In genomic region chrX:2588049-2588448, GRCh38 we compare ENCODE assay signal across 28 cellular contexts.
"Had no signal": no experiment of that assay in that cellular context is flagged by ENCODE, and none has a peak within 500 bp of the region (broad histone marks: within the 10 kb centered on the region; RNA-seq: fewer than 3 reads in every experiment).

No MANE protein-coding gene starts in this region.

- FAIRE-seq: colon, endometrium, endothelial cell of umbilical vein, frontal cortex had no signal

- DNase-seq: colonic mucosa; cortex of kidney; dermis blood vessel endothelial cell; dorsolateral prefrontal cortex; effector CD4-positive, alpha-beta T cell; effector CD8-positive, alpha-beta T cell; effector memory CD4-positive, alpha-beta T cell; effector memory CD8-positive, alpha-beta T cell; endodermal cell; erythroblast; esophagus squamous epithelium; foreskin fibroblast; foreskin keratinocyte; foreskin melanocyte; gastrocnemius medialis; glutamatergic neuron; head of caudate nucleus; heart left ventricle; heart right ventricle had no signal

- H3K27ac ChIP-seq: colonic mucosa, coronary artery, dorsolateral prefrontal cortex, esophagus muscularis mucosa, esophagus squamous epithelium, gastrocnemius medialis, gastroesophageal sphincter, heart left ventricle, heart right ventricle had no signal

- ATAC-seq: effector memory CD8-positive, alpha-beta T cell; esophagus mucosa; foreskin keratinocyte; gastrocnemius medialis; gastroesophageal sphincter; heart left ventricle; heart right ventricle had no signal

- H3K4me1 ChIP-seq: colonic mucosa, gastrocnemius medialis had no signal

- H3K4me3 Mint-ChIP-seq: dendritic cell treated with granulocyte-macrophage colony-stimulating factor and Interleukin-4, amounts not matched to agents 40 ng/mL and 50 ng/mL, for 4 days; effector memory CD8-positive, alpha-beta T cell; endodermal cell had no signal

- H3K9me3 ChIP-seq: colonic mucosa, esophagus muscularis mucosa, esophagus squamous epithelium, gastrocnemius medialis, gastroesophageal sphincter, heart left ventricle, heart right ventricle had no signal

- H3K9me3 Mint-ChIP-seq: dendritic cell treated with granulocyte-macrophage colony-stimulating factor and Interleukin-4, amounts not matched to agents 40 ng/mL and 50 ng/mL, for 4 days; effector memory CD8-positive, alpha-beta T cell; endodermal cell had no signal

- H3K27ac Mint-ChIP-seq: dendritic cell treated with granulocyte-macrophage colony-stimulating factor and Interleukin-4, amounts not matched to agents 40 ng/mL and 50 ng/mL, for 4 days; effector memory CD8-positive, alpha-beta T cell; endodermal cell had no signal

- H3K36me3 ChIP-seq: colonic mucosa, esophagus muscularis mucosa, esophagus squamous epithelium, gastrocnemius medialis, gastroesophageal sphincter, heart left ventricle, heart right ventricle had no signal

- H3K4me3 ChIP-seq: colonic mucosa, coronary artery, dorsolateral prefrontal cortex, esophagus muscularis mucosa, esophagus squamous epithelium, gastrocnemius medialis, gastroesophageal sphincter, heart left ventricle, heart right ventricle had no signal
